ENCODE assay signal across 21 cellular contexts in the genomic region with DNA sequence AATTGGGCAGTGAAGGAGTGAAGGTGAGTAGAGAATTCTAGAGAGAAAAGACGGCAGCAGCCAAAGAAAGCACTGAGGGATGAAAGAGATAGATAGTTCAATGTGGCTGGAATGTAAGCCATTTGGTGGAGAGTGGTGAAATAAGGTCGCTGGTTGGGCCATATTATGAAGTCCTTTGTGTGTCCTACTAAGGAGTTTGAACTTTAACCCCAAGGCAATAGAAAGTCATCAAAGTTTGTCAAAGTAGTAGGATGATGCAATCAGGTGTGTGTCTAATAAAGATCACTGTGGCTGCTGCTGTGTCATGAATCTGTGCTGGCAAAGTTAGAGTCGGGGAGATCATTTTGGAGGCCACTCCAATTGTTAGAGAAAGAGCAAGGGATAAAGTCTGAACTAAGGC. TPM values are rescaled to one million over a fixed set of nuclear protein-coding genes. Genes with fewer than 3 reads are reported as not detected.
DNase-seq lines count a peak whose midpoint lies in the region; ATAC-seq and TF ChIP-seq lines count a peak whose summit lies in the region.
"Had no signal": no experiment of that assay in that cellular context is flagged by ENCODE, and none has a peak within 500 bp of the region (broad histone marks: within the 10 kb centered on the region; RNA-seq: fewer than 3 reads in every experiment).

No MANE protein-coding gene starts in this region.

- peaks cover 41% of the 10 kb centered on the region for H3K4me1 Mint-ChIP-seq in nephron

- TF ChIP-seq CTCF in brain microvascular endothelial cell (IDR thresholded peaks at IDR 0.05; ENCODE audit: low read depth, low read length, missing control alignments) (no peak), nephron (IDR thresholded peaks at IDR 0.05; ENCODE audit: unreplicated experiment in 3 of 3) (no peak)

- no peaks in the 10 kb centered on the region for H3K27me3 Mint-ChIP-seq in nephron (ENCODE audit: low read depth)
- H3K27me3 Mint-ChIP-seq: naive B cell had no signal

- H3K9ac ChIP-seq in GM23248: no peak overlapping the region

- H3K36me3 ChIP-seq in GM23248 (ENCODE audit: low read depth) (no peaks in the 10 kb centered on the region), brain microvascular endothelial cell (replicated peaks) (no peaks in the 10 kb centered on the region)
- H3K36me3 ChIP-seq: right atrium auricular region, vagina had no signal

- no peak overlapping the region for H3K4me3 Mint-ChIP-seq in nephron
- H3K4me3 Mint-ChIP-seq: CD14-positive monocyte, naive B cell had no signal

- H3K4me2 ChIP-seq in GM23248 (ENCODE audit: unreplicated experiment): no peak overlapping the region

- H3K27me3 ChIP-seq in GM23248 (replicated peaks; ENCODE audit: insufficient read depth) (no peaks in the 10 kb centered on the region), brain microvascular endothelial cell (replicated peaks) (no peaks in the 10 kb centered on the region)
- H3K27me3 ChIP-seq: right atrium auricular region, vagina had no signal

- no peaks in the 10 kb centered on the region for H3K9me3 ChIP-seq in GM23248 (ENCODE audit: low read depth)
- H3K9me3 ChIP-seq: right atrium auricular region, vagina had no signal

- H3K9me3 Mint-ChIP-seq in nephron: no peaks in the 10 kb centered on the region
- H3K9me3 Mint-ChIP-seq: CD14-positive monocyte, naive B cell had no signal

- no peak overlapping the region for H2AFZ ChIP-seq in GM23248

- peaks cover 37% of the 10 kb centered on the region for H3K4me1 ChIP-seq in GM23248 (ENCODE audit: insufficient read depth)

- H3K27ac ChIP-seq in GM23248 (no peak overlapping the region), brain microvascular endothelial cell (peak overlapping the region; percentile 98)
- H3K27ac ChIP-seq: right atrium auricular region, vagina had no signal

- H3K4me3 ChIP-seq in GM23248 (no peak overlapping the region), brain microvascular endothelial cell (ENCODE audit: low read depth, low read length) (no peak overlapping the region)
- H3K4me3 ChIP-seq: right atrium auricular region, vagina had no signal

- H3K36me3 Mint-ChIP-seq in nephron (ENCODE audit: low read depth): peaks cover 10% of the 10 kb centered on the region

- 91 to 100% methylated on average over 3 of the region's 3 CpGs for WGBS in GM23248 (ENCODE audit: low coverage in 1 of 2, low lambda C conversion rate in 2 of 2, missing lambda C conversion rate in 2 of 2), 2 experiments

- H3K79me2 ChIP-seq in GM23248 (ENCODE audit: insufficient read depth): peaks cover 81% of the 10 kb centered on the region

- DNase-seq in GM23248 (peak; percentile 23), NCI-H460 (ENCODE audit: extremely low read depth, low read depth) (peak; percentile 18), brain microvascular endothelial cell (no peak), NCI-H82 (lab: John Stamatoyannopoulos, UW) (no peak), GM03348 (ENCODE audit: low spot score) (no peak), NCI-H146 treated with DMSO at 0.1 percent for 48 hours (lab: John Stamatoyannopoulos, UW; ENCODE audit: unreplicated experiment) (no peak)
- DNase-seq: activated naive CD4-positive, alpha-beta T cell treated with anti-CD3 and anti-CD28 coated beads, Interleukin-2, amount 50 U/mL, for 16 hours; central memory CD4-positive, alpha-beta T cell; KG1; naive B cell; NCI-H187 treated with DMSO at 0.1 percent for 48 hours; NCI-H748 treated with DMSO at 0.1 percent for 48 hours; SHP77; stimulated activated CD4-positive, alpha-beta T cell treated with anti-CD3 and anti-CD28 coated beads, Interleukin-4, amount 100 ng/mL, for 1 hour; stimulated activated naive CD4-positive, alpha-beta T cell; T-helper 9 cell had no signal

- H3K9me2 ChIP-seq in GM23248 (ENCODE audit: insufficient read depth): no peaks in the 10 kb centered on the region

- in situ Hi-C loops in GM23248 (cut with MboI) (no loop called here), brain microvascular endothelial cell (cut with HindIII; ENCODE audit: low pct_ligation_motif_present, low sequenced_read_pairs) (no loop called here)

- H4K20me1 ChIP-seq in GM23248 (ENCODE audit: insufficient read depth): 0 out of 2 replicates have a peak, but pooled peaks cover 2% of the 10 kb centered on the region

- H3F3A ChIP-seq in GM23248 (ENCODE audit: insufficient read depth): peaks cover 30% of the 10 kb centered on the region

- no peak for ATAC-seq in GM19467 (IDR thresholded peaks at IDR 0.05; ENCODE audit: unreplicated experiment)

- peak overlapping the region in 2 of 3 experiments; percentile 5 to 16 for H3K27ac Mint-ChIP-seq in nephron

RNA-seq across cellular contexts. Expression of gene RNF121, which starts 18.7 kb away (rescaled TPM):
- 20.3 and 27.4 TPM in 2 replicates for total RNA-seq in GM23248 (2014; rRNA removed; shearing (Covaris generic))
- polyA plus RNA-seq in GM23248 (2016; fragmentation: Nextera tagmentation; extraction: Ambion mirVana): 18.1 and 19.9 TPM in 2 replicates
- total RNA-seq in NCI-H460 (2014; rRNA removed; shearing (Covaris generic)): 11.7 and 12.7 TPM in 2 replicates
- polyA plus RNA-seq in NCI-H460 (2014; cell fraction: nucleus; rRNA removed): 8.3 and 11.7 TPM in 2 replicates

RNA-seq across cellular contexts. Expression of gene XNDC1N, which starts 19.1 kb away (rescaled TPM):
- 0.38 and 4.6 TPM in 2 replicates for total RNA-seq in GM23248 (2014; rRNA removed; shearing (Covaris generic))
- 3.3 and 3.9 TPM in 2 replicates for polyA plus RNA-seq in GM23248 (2016; fragmentation: Nextera tagmentation; extraction: Ambion mirVana)
- 2.0 and 3.2 TPM in 2 replicates for total RNA-seq in NCI-H460 (2014; rRNA removed; shearing (Covaris generic))
- 3.6 and 4.5 TPM in 2 replicates for polyA plus RNA-seq in NCI-H460 (2014; cell fraction: nucleus; rRNA removed)

RNA-seq across cellular contexts. Expression of gene IL18BP, which starts 51.2 kb away (rescaled TPM):
- total RNA-seq in GM23248 (2014; rRNA removed; shearing (Covaris generic)): 2.5 and 4.8 TPM in 2 replicates
- polyA plus RNA-seq in GM23248 (2016; fragmentation: Nextera tagmentation; extraction: Ambion mirVana): 0.14 and 0.44 TPM in 2 replicates
- 2.3 and 2.4 TPM in 2 replicates for total RNA-seq in NCI-H460 (2014; rRNA removed; shearing (Covaris generic))
- polyA plus RNA-seq in NCI-H460 (2014; cell fraction: nucleus; rRNA removed): 4.2 and 9.1 TPM in 2 replicates

Comparison
In these comparisons a context has a peak if more than half of its experiments do, and no peak if none do; other contexts are left out.
1. DNase-seq: peak in GM23248 (single experiment) and NCI-H460 (single experiment); none in brain microvascular endothelial cell (single experiment), NCI-H82 (single experiment), GM03348 (single experiment) and NCI-H146 treated with DMSO at 0.1 percent for 48 hours (single experiment).